Comparison of ENCODE assay signal across 7 cellular contexts in the genomic region with DNA sequence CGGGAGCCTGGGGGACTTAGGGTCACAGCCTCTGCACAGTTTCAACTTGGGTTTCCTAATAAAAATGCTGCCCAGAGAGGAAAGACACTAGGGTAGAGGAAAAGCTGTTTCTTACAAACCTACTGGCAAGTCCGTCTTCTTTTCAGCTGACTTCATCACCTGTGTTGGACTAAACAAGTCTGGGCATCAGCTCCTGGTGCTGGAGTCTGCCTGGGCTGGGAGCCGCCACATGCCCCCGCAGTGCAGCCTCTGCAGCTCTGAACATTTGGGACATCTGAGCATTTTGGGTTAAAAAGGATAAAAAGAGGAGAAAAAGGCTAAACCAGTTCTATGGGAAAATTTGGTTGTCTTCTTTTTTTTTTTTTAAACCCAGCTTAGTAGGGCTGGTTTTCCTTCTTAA. TPM values are rescaled to one million over a fixed set of nuclear protein-coding genes. Genes with fewer than 3 reads are reported as not detected.
DNase-seq lines count a peak whose midpoint lies in the region; ATAC-seq, FAIRE-seq and TF ChIP-seq lines count a peak whose summit lies in the region.
"Not testable (repeated sequence)": the region's sequence is repeated elsewhere in the genome, so short reads cannot be mapped to it uniquely, and the experiment has no call there.

No MANE protein-coding gene starts in this region.

- not testable (repeated sequence) for H2BK5ac ChIP-seq in H1 (ENCODE audit: low read depth, low read length); neuronal stem cell (ENCODE audit: low read length)

- not testable (repeated sequence) for DNase-seq in GM23338 (ENCODE audit: low spot score); H1 (ENCODE audit: low read depth in 1 of 2, low spot score in 2 of 2); cardiac muscle cell (ENCODE audit: low read depth in 1 of 2, low spot score in 1 of 2); keratinocyte (ENCODE audit: low read depth, low spot score); neuronal stem cell (ENCODE audit: low spot score)
- peak; percentile 37 for DNase-seq in mammary epithelial cell
- DNase-seq in epithelial cell of esophagus (ENCODE audit: low read depth): peak; percentile 49

- not testable (repeated sequence) for TF ChIP-seq EP300 in H1 (IDR thresholded peaks at IDR 0.05; ENCODE audit: borderline replicate concordance in 1 of 2, low read depth in 2 of 2, low read length in 2 of 2)

- peak; percentile 24; the same call in 2 of the 3 replicates for ATAC-seq in GM23338

- H2BK20ac ChIP-seq in H1 (ENCODE audit: low read length): not testable (repeated sequence)

- not testable (repeated sequence) for H3K27me3 ChIP-seq in GM23338 (ENCODE audit: insufficient read depth); mammary epithelial cell (ENCODE audit: insufficient read depth, low read length); H1 (replicated peaks in 1 of 4; ENCODE audit: control insufficient read depth in 3 of 4, extremely low read depth in 1 of 4, insufficient read depth in 3 of 4, low read length in 3 of 4); cardiac muscle cell; keratinocyte (ENCODE audit: control insufficient read depth, extremely low read depth, insufficient read depth, low read length); neuronal stem cell (ENCODE audit: control insufficient read depth in 3 of 3, insufficient read depth in 3 of 3, low read depth in 1 of 3, low read length in 3 of 3)

- H3K56ac ChIP-seq in H1 (replicated peaks; ENCODE audit: insufficient read length, low read depth, low read length): not testable (repeated sequence)

- H3K36me3 ChIP-seq in GM23338 (ENCODE audit: insufficient read depth); mammary epithelial cell (ENCODE audit: insufficient read depth, low read length); H1 (ENCODE audit: control insufficient read depth in 2 of 4, insufficient read depth in 4 of 4, low read length in 3 of 4); cardiac muscle cell; keratinocyte (ENCODE audit: control insufficient read depth in 2 of 2, extremely low read depth in 1 of 2, insufficient read depth in 2 of 2, low read length in 2 of 2); neuronal stem cell (replicated peaks in 1 of 2; ENCODE audit: control insufficient read depth in 2 of 2, insufficient read depth in 2 of 2, low read length in 2 of 2): not testable (repeated sequence)

- intact Hi-C loops in mammary epithelial cell (cut with micrococcal nuclease): loop anchor here (5.0 kb wide), 1 partner anchor 301 kb away; no protein-coding TSS in a partner anchor

- not testable (repeated sequence) for H3K4me1 ChIP-seq in GM23338 (ENCODE audit: insufficient read depth); mammary epithelial cell (ENCODE audit: insufficient read depth, low read length); H1 (replicated peaks in 1 of 4; ENCODE audit: control insufficient read depth in 3 of 4, insufficient read depth in 4 of 4, low read length in 3 of 4); keratinocyte (ENCODE audit: control insufficient read depth, extremely low read depth, insufficient read depth, low read length)
- H3K4me1 ChIP-seq in cardiac muscle cell (ENCODE audit: low read depth) (peaks cover 25% of the 10 kb centered on the region), neuronal stem cell (ENCODE audit: control insufficient read depth in 2 of 2, insufficient read depth in 1 of 2, low read depth in 1 of 2, low read length in 2 of 2) (peaks cover 6 to 12% of the 10 kb centered on the region in 2 donors)

- H3K4ac ChIP-seq in H1 (replicated peaks; ENCODE audit: insufficient read length, low read depth, low read length); neuronal stem cell (ENCODE audit: low read length): not testable (repeated sequence)

- H3K23ac ChIP-seq in H1 (ENCODE audit: insufficient read length); neuronal stem cell (ENCODE audit: low read depth, low read length, poor library complexity): not testable (repeated sequence)

- not testable (repeated sequence) for H2AK5ac ChIP-seq in H1 (ENCODE audit: low read depth, low read length); neuronal stem cell (ENCODE audit: low read depth, low read length)

- not testable (repeated sequence) for TF ChIP-seq RAD21 in H1 (IDR thresholded peaks at IDR 0.05 in 1 of 2, conservative IDR thresholded peaks at IDR 0.05 in 1 of 2; ENCODE audit: low read depth in 2 of 2, low read length in 2 of 2)

- not testable (repeated sequence) for H2BK15ac ChIP-seq in H1 (ENCODE audit: low read length); neuronal stem cell (ENCODE audit: low read length)

- H3K4me1 Mint-ChIP-seq in GM23338: peaks cover 15% of the 10 kb centered on the region

- not testable (repeated sequence) for H4K8ac ChIP-seq in H1 (ENCODE audit: extremely low read depth, insufficient read depth, low read length); neuronal stem cell (ENCODE audit: low read depth, low read length)

- H3K23me2 ChIP-seq in H1 (ENCODE audit: low read depth, low read length): not testable (repeated sequence)

- BruUV-seq in mammary epithelial cell (replicated peaks; lab: Mats Ljungman, UMichigan): not testable (repeated sequence)

- FAIRE-seq in H1 (lab: Jason Lieb, UNC) (peak; percentile 39), keratinocyte (lab: Jason Lieb, UNC) (peak; percentile 99)

- H3K9me3 ChIP-seq in mammary epithelial cell (replicated peaks; ENCODE audit: insufficient read depth, low read length); H1 (ENCODE audit: insufficient read depth in 2 of 2, low read depth in 1 of 2, low read length in 1 of 2); cardiac muscle cell (ENCODE audit: low read depth); keratinocyte (ENCODE audit: control insufficient read depth, low read depth, low read length); neuronal stem cell (replicated peaks in 1 of 2; ENCODE audit: control insufficient read depth in 2 of 2, insufficient read depth in 1 of 2, low read depth in 1 of 2, low read length in 2 of 2): not testable (repeated sequence)

- H3F3A ChIP-seq in GM23338 (replicated peaks; ENCODE audit: low read depth): not testable (repeated sequence)

- H3K9me1 ChIP-seq in keratinocyte (ENCODE audit: control insufficient read depth, extremely low read depth, insufficient read depth, low read length): not testable (repeated sequence)

- peaks cover 12% of the 10 kb centered on the region; the same call in 2 of the 3 replicates for H3K36me3 Mint-ChIP-seq in GM23338 (ENCODE audit: low read depth)

- H2BK12ac ChIP-seq in H1 (ENCODE audit: low read depth, low read length); neuronal stem cell (ENCODE audit: low read length): not testable (repeated sequence)

- in situ Hi-C loops in mammary epithelial cell (cut with MboI; ENCODE audit: low sequenced_read_pairs in 2 of 2): not testable (repeated sequence)

- not testable (repeated sequence) for H3K27me3 Mint-ChIP-seq in GM23338 (ENCODE audit: insufficient read depth, low read depth, poor library complexity)

- H3K18ac ChIP-seq in H1 (ENCODE audit: extremely low read depth, low read length); neuronal stem cell (ENCODE audit: low read length): not testable (repeated sequence)

- H3K4me3 Mint-ChIP-seq in GM23338: not testable (repeated sequence)

- POLR2A ChIA-PET in H1 (lab: Charles Lee; ENCODE audit: partially characterized antibody): not testable (repeated sequence)

- not testable (repeated sequence) for H4K20me1 ChIP-seq in GM23338 (replicated peaks; ENCODE audit: insufficient read depth); mammary epithelial cell (ENCODE audit: insufficient read depth, low read length); H1 (replicated peaks in 1 of 2; ENCODE audit: control insufficient read depth in 1 of 2, insufficient read depth in 2 of 2, low read length in 2 of 2); keratinocyte (ENCODE audit: control insufficient read depth, extremely low read depth, insufficient read depth, low read length)

- H3K9me3 Mint-ChIP-seq in GM23338: not testable (repeated sequence)

- not testable (repeated sequence) for H3K4me3 ChIP-seq in GM23338; mammary epithelial cell (replicated peaks in 1 of 3; ENCODE audit: insufficient read depth in 1 of 3, low read depth in 2 of 3, low read length in 3 of 3); H1 (ENCODE audit: extremely low read depth in 1 of 4, insufficient read depth in 2 of 4, low read depth in 3 of 4, low read length in 4 of 4); epithelial cell of esophagus (ENCODE audit: low read length); cardiac muscle cell; keratinocyte (ENCODE audit: control insufficient read depth in 2 of 3, extremely low read depth in 1 of 3, insufficient read depth in 2 of 3, low read depth in 1 of 3, low read length in 3 of 3); neuronal stem cell (ENCODE audit: low read length in 2 of 2)

- H3K14ac ChIP-seq in H1 (ENCODE audit: insufficient read length); neuronal stem cell (ENCODE audit: low read length): not testable (repeated sequence)

- not testable (repeated sequence) for H3K9me2 ChIP-seq in GM23338 (ENCODE audit: insufficient read depth)

- not testable (repeated sequence) for H3K27ac ChIP-seq in GM23338 (ENCODE audit: low read depth); mammary epithelial cell (ENCODE audit: insufficient read depth, low read depth, low read length); H1 (ENCODE audit: low read depth, low read length); keratinocyte (ENCODE audit: control insufficient read depth, insufficient read depth, low read length)
- H3K27ac ChIP-seq in cardiac muscle cell: peak overlapping the region; percentile 58
- peak overlapping the region; percentile 80 for H3K27ac ChIP-seq in neuronal stem cell (replicated peaks; ENCODE audit: low read length)

- H3K79me2 ChIP-seq in GM23338 (replicated peaks; ENCODE audit: insufficient read depth): peaks cover 36% of the 10 kb centered on the region
- not testable (repeated sequence) for H3K79me2 ChIP-seq in mammary epithelial cell (ENCODE audit: insufficient read depth, low read length); H1 (ENCODE audit: control insufficient read depth in 1 of 2, insufficient read depth in 2 of 2, low read length in 2 of 2); keratinocyte (ENCODE audit: control insufficient read depth, insufficient read depth, low read length)

- CTCF ChIA-PET in mammary epithelial cell (lab: Charles Lee; ENCODE audit: low non-redundant PET); H1 (lab: Charles Lee; ENCODE audit: partially characterized antibody): not testable (repeated sequence)

- not testable (repeated sequence) for H4K5ac ChIP-seq in H1 (ENCODE audit: insufficient read length, low read depth, low read length)

- H3K9ac ChIP-seq in mammary epithelial cell (ENCODE audit: insufficient read depth, low read length); H1 (replicated peaks in 1 of 4; ENCODE audit: extremely low read depth in 1 of 4, low read depth in 3 of 4, low read length in 3 of 4); keratinocyte (ENCODE audit: control insufficient read depth, extremely low read depth, insufficient read depth, low read length); neuronal stem cell (ENCODE audit: low read depth, low read length, poor library complexity): not testable (repeated sequence)

- not testable (repeated sequence) for H3K79me1 ChIP-seq in H1 (ENCODE audit: low read depth, low read length); neuronal stem cell (ENCODE audit: low read depth, low read length)

- H2AFZ ChIP-seq in GM23338; mammary epithelial cell (ENCODE audit: low read depth, low read length); H1 (ENCODE audit: low read length); keratinocyte (ENCODE audit: control insufficient read depth, low read length); neuronal stem cell (ENCODE audit: low read length): not testable (repeated sequence)

- H2BK120ac ChIP-seq in H1 (replicated peaks; ENCODE audit: low read depth, low read length); neuronal stem cell (ENCODE audit: low read depth, low read length): not testable (repeated sequence)

- H3K4me2 ChIP-seq in GM23338; H1 (ENCODE audit: insufficient read depth in 1 of 2, low read depth in 2 of 2, low read length in 2 of 2); neuronal stem cell (ENCODE audit: insufficient read depth, low read length, poor library complexity, severe bottlenecking): not testable (repeated sequence)
- H3K4me2 ChIP-seq in mammary epithelial cell (ENCODE audit: insufficient read depth, low read depth, low read length): peak overlapping the region; percentile 28
- peak overlapping the region; percentile 16 for H3K4me2 ChIP-seq in keratinocyte (ENCODE audit: control insufficient read depth, extremely low read depth, insufficient read depth, low read depth, low read length)

- H4K91ac ChIP-seq in H1 (replicated peaks; ENCODE audit: insufficient read length, low read length); neuronal stem cell (ENCODE audit: low read depth, low read length, poor library complexity): not testable (repeated sequence)

- 0% methylated on average over 1 of the region's 4 CpGs for WGBS in mammary epithelial cell (ENCODE audit: low coverage, missing lambda C conversion rate)
- 78% methylated on average over 3 of the region's 4 CpGs; no CpG with 5 or more reads in 1 of the 2 experiments for WGBS in H1 (ENCODE audit: extremely low coverage in 1 of 2, insufficient coverage in 1 of 2, insufficient read length in 1 of 2, insufficient replicate concordance in 2 of 2, low coverage in 1 of 2, low lambda C conversion rate in 2 of 2, missing lambda C conversion rate in 1 of 2), 2 experiments
- WGBS in neuronal stem cell (ENCODE audit: extremely low coverage in 2 of 2, insufficient read length in 2 of 2, insufficient replicate concordance in 1 of 2), 2 donors: no CpG with 5 or more reads among the region's 4 CpGs

- not testable (repeated sequence) for TF ChIP-seq CTCF in GM23338 (conservative IDR thresholded peaks at IDR 0.05; ENCODE audit: low read depth in 2 of 2); mammary epithelial cell (conservative IDR thresholded peaks at IDR 0.05 in 1 of 2, IDR thresholded peaks at IDR 0.05 in 1 of 2; ENCODE audit: extremely low read depth in 1 of 2, insufficient read depth in 1 of 2, low read depth in 1 of 2, low read length in 2 of 2); H1 (IDR thresholded peaks at IDR 0.05; ENCODE audit: control extremely low read depth in 1 of 3, insufficient read depth in 1 of 3, low read depth in 1 of 3, low read length in 3 of 3); epithelial cell of esophagus (IDR thresholded peaks at IDR 0.05; ENCODE audit: insufficient read depth, low read depth, low read length, missing control alignments); cardiac muscle cell (IDR thresholded peaks at IDR 0.05; ENCODE audit: low read depth, low read length); keratinocyte (optimal IDR thresholded peaks at IDR 0.05 in 1 of 3, IDR thresholded peaks at IDR 0.05 in 1 of 3, conservative IDR thresholded peaks at IDR 0.05 in 1 of 3; ENCODE audit: extremely low read depth in 1 of 3, insufficient read depth in 2 of 3, low read length in 3 of 3)

- not testable (repeated sequence) for TF ChIP-seq POLR2A in H1 (IDR thresholded peaks at IDR 0.05; ENCODE audit: control extremely low read depth in 1 of 2, low read depth in 2 of 2, low read length in 2 of 2)

- dilution Hi-C loops in mammary epithelial cell (cut with HindIII; ENCODE audit: low sequenced_read_pairs); keratinocyte (cut with MboI; ENCODE audit: extremely low pct_ligation_motif_present, low sequenced_read_pairs): not testable (repeated sequence)

- H3K27ac Mint-ChIP-seq in GM23338: not testable (repeated sequence)

RNA-seq across cellular contexts. Expression of a gene that starts 49.1 kb away (rescaled TPM):
- total RNA-seq in GM23338 (2014; rRNA removed; shearing (Covaris generic)): 24.9 and 25.3 TPM in 2 replicates
- polyA plus RNA-seq in GM23338 (2016; fragmentation: Nextera tagmentation; extraction: Ambion mirVana): 6.0 and 6.4 TPM in 2 replicates
- 10 to 100 TPM; 12.8 to 16.0 TPM for total RNA-seq in mammary epithelial cell
- 5.8 TPM for polyA plus RNA-seq in mammary epithelial cell
- polyA minus RNA-seq in mammary epithelial cell: 19.0 TPM
- total RNA-seq in H1 (2021; fragmentation: NEBNext Ultra II Directional; extraction: Animal tissue kit (Norgen Biotek cat#: 25700)): 32.1 and 35.3 TPM in 2 replicates
- polyA plus RNA-seq in H1 (2011; rRNA removed): 5.9 and 7.5 TPM in 2 replicates
- polyA plus RNA-seq in H1 (2011; cell fraction: cytosol; rRNA removed): 8.7 TPM
- polyA plus RNA-seq in H1 (2011; cell fraction: nucleus; rRNA removed): 12.8 TPM
- 7.6 to 11.7 TPM (median 10.5 TPM) in 4 replicates for polyA plus RNA-seq in H1 (2012, experiment 1 of 2)
- polyA plus RNA-seq in H1 (2012, experiment 2 of 2): 1.3 TPM
- 10.5 TPM for polyA plus RNA-seq in H1 (2013, experiment 1 of 2)
- polyA plus RNA-seq in H1 (2013, experiment 2 of 2): 9.8 TPM
- 27.2 and 29.1 TPM in 2 replicates for polyA minus RNA-seq in H1 (2011; rRNA and poly(A)+ RNA removed)
- 13.9 TPM for polyA minus RNA-seq in H1 (2011; cell fraction: cytosol; rRNA and poly(A)+ RNA removed)
- polyA minus RNA-seq in H1 (2011; cell fraction: nucleus; rRNA and poly(A)+ RNA removed): 29.7 TPM
- 7.0 and 10.5 TPM in 2 replicates for total RNA-seq in cardiac muscle cell
- 5.7 and 7.3 TPM in 2 replicates for polyA plus RNA-seq in cardiac muscle cell
- polyA plus RNA-seq in keratinocyte: 6.0 to 8.1 TPM (median 6.3 TPM) in 3 replicates
- polyA plus RNA-seq in keratinocyte (2011; ENCODE audit: low read depth): 8.9 TPM
- polyA plus RNA-seq in keratinocyte (2011; cell fraction: cytosol; rRNA removed): 4.5 and 8.4 TPM in 2 replicates
- 6.7 and 7.4 TPM in 2 replicates for polyA plus RNA-seq in keratinocyte (2011; cell fraction: nucleus; rRNA removed)
- polyA plus RNA-seq in keratinocyte (2012; ENCODE audit: low replicate concordance): 3.0 and 7.2 TPM in 2 replicates
- 6.3 to 9.6 TPM (median 6.8 TPM) in 3 replicates for polyA minus RNA-seq in keratinocyte
- 6.5 TPM for polyA minus RNA-seq in keratinocyte (2011; cell fraction: cytosol; rRNA and poly(A)+ RNA removed)
- 4.9 and 9.6 TPM in 2 replicates for polyA minus RNA-seq in keratinocyte (2011; cell fraction: nucleus; rRNA and poly(A)+ RNA removed)
- 13.5 TPM for polyA plus RNA-seq in neuronal stem cell (2013, experiment 1 of 2)
- 13.4 TPM for polyA plus RNA-seq in neuronal stem cell (2013, experiment 2 of 2)
